In genomic region chr19:6753178-6754031, GRCh38 we compare ENCODE assay signal across 9 cellular contexts. TPM values are rescaled to one million over a fixed set of nuclear protein-coding genes. Genes with fewer than 3 reads are reported as not detected.
DNase-seq lines count a peak whose midpoint lies in the region; ATAC-seq and TF ChIP-seq lines count a peak whose summit lies in the region.
"Had no signal": no experiment of that assay in that cellular context is flagged by ENCODE, and none has a peak within 500 bp of the region (broad histone marks: within the 10 kb centered on the region; RNA-seq: fewer than 3 reads in every experiment).

No MANE protein-coding gene starts in this region.

- peaks cover 2 to 14% (median 11%) of the 10 kb centered on the region in 3 donors for H3K27me3 Mint-ChIP-seq in CD14-positive monocyte (ENCODE audit: low read depth in 3 of 3)

- TF ChIP-seq CTCF in CD14-positive monocyte (IDR thresholded peaks at IDR 0.05): peak; percentile 70
- TF ChIP-seq CTCF in brain microvascular endothelial cell (IDR thresholded peaks at IDR 0.05; ENCODE audit: low read depth, low read length, missing control alignments): peak; percentile 55
- TF ChIP-seq CTCF in kidney epithelial cell (IDR thresholded peaks at IDR 0.05; ENCODE audit: insufficient read depth, low read length, poor library complexity, severe bottlenecking): peak; percentile 40

- peak overlapping the region; percentile 85 to 93 (median 88) for H3K27ac Mint-ChIP-seq in CD14-positive monocyte

- ATAC-seq in GM19372 (IDR thresholded peaks at IDR 0.05; ENCODE audit: low read depth, unreplicated experiment): peak; percentile 84
- peak; percentile 78 for ATAC-seq in HG03460 (IDR thresholded peaks at IDR 0.05; ENCODE audit: unreplicated experiment)

- no peaks in the 10 kb centered on the region for H3K36me3 Mint-ChIP-seq in CD14-positive monocyte

- intact Hi-C loops in CD14-positive monocyte (cut with micrococcal nuclease): no loop called here

- H3K4me3 Mint-ChIP-seq in CD14-positive monocyte: peak overlapping the region; percentile 76 to 87

- H3K27me3 ChIP-seq in brain microvascular endothelial cell (replicated peaks): no peaks in the 10 kb centered on the region
- no peaks in the 10 kb centered on the region for H3K27me3 ChIP-seq in kidney epithelial cell (ENCODE audit: control insufficient read depth, insufficient read depth, low read length)

- H3K4me3 ChIP-seq in brain microvascular endothelial cell (ENCODE audit: low read depth, low read length) (peak overlapping the region; percentile 42), kidney epithelial cell (ENCODE audit: low read depth, low read length) (peak overlapping the region; percentile 2)
- H3K4me3 ChIP-seq: PC-9 had no signal

- no peak overlapping the region for H3K27ac ChIP-seq in brain microvascular endothelial cell
- H3K27ac ChIP-seq: PC-9 had no signal

- H3K4me1 Mint-ChIP-seq in CD14-positive monocyte: peaks cover 13% of the 10 kb centered on the region

- in situ Hi-C loops in brain microvascular endothelial cell (cut with HindIII; ENCODE audit: low pct_ligation_motif_present, low sequenced_read_pairs): no loop called here

- peaks cover 27% of the 10 kb centered on the region for H3K36me3 ChIP-seq in brain microvascular endothelial cell (replicated peaks)
- no peaks in the 10 kb centered on the region for H3K36me3 ChIP-seq in kidney epithelial cell (ENCODE audit: control insufficient read depth, insufficient read depth, low read length)

- H3K9me3 Mint-ChIP-seq in CD14-positive monocyte: no peaks in the 10 kb centered on the region

- DNase-seq in CD14-positive monocyte (ENCODE audit: low spot score): peak; percentile 86
- peak; percentile 34 for DNase-seq in T1000 (lab: John Stamatoyannopoulos, UW)
- peak; percentile 44 for DNase-seq in brain microvascular endothelial cell
- no peak for DNase-seq in kidney epithelial cell (ENCODE audit: low read depth)
- peak; percentile 85 for DNase-seq in stimulated activated CD4-positive, alpha-beta T cell treated with anti-CD3 and anti-CD28 coated beads, Interleukin-4, amount 100 ng/mL, for 24 hours
- DNase-seq in COR-L47 (lab: John Stamatoyannopoulos, UW): no peak

RNA-seq across cellular contexts. Expression of gene SH2D3A, which starts 13.8 kb away (rescaled TPM):
- polyA plus RNA-seq in CD14-positive monocyte: not detected
- total RNA-seq in kidney epithelial cell: 40.0 and 45.8 TPM in 2 replicates

RNA-seq across cellular contexts. Expression of gene TRIP10, which starts 13.9 kb away (rescaled TPM):
- 1 to 10 TPM; 1.5 to 1.9 TPM for polyA plus RNA-seq in CD14-positive monocyte
- total RNA-seq in kidney epithelial cell: 31.2 and 35.2 TPM in 2 replicates

RNA-seq across cellular contexts. Expression of gene GPR108, which starts 16.0 kb away (rescaled TPM):
- polyA plus RNA-seq in CD14-positive monocyte: 100 to 1,000 TPM; 129 to 147 TPM
- total RNA-seq in kidney epithelial cell: 59.9 and 66.6 TPM in 2 replicates

RNA-seq across cellular contexts. Expression of gene VAV1, which starts 19.1 kb away (rescaled TPM):
- polyA plus RNA-seq in CD14-positive monocyte: 10 to 100 TPM; 21.3 to 30.2 TPM
- total RNA-seq in kidney epithelial cell: 0.27 and 0.50 TPM in 2 replicates

RNA-seq across cellular contexts. Expression of gene C3, which starts 33.0 kb away (rescaled TPM):
- 1 to 10 TPM; 2.4 to 3.2 TPM for polyA plus RNA-seq in CD14-positive monocyte
- 58.5 and 61.8 TPM in 2 replicates for total RNA-seq in kidney epithelial cell

Comparison
In these comparisons a context has a peak if more than half of its experiments do, and no peak if none do; other contexts are left out.
1. DNase-seq: peak in CD14-positive monocyte (single experiment), T1000 (single experiment), brain microvascular endothelial cell (single experiment) and stimulated activated CD4-positive, alpha-beta T cell treated with anti-CD3 and anti-CD28 coated beads, Interleukin-4, amount 100 ng/mL, for 24 hours (single experiment); none in kidney epithelial cell (single experiment) and COR-L47 (single experiment).
2. Peak in every context shown above with its lines, with median percentiles within 50 percentile points of each other: CTCF ChIP-seq.